1 cellular context compared by ENCODE assay signal in genomic region chr6:105488521-105489212, GRCh38.
TF ChIP-seq lines count a peak whose summit lies in the region.

No MANE protein-coding gene starts in this region.

TF ChIP-seq in GM12878, 131 proteins besides CTCF, POLR2A, EP300 and RAD21 (continued from another document):
- TF ChIP-seq PBX3 (IDR thresholded peaks at IDR 0.05; ENCODE audit: insufficient replicate concordance, low read depth, low read length) = no peak
- peak; percentile 49; the same call in 1 of the 2 replicates for TF ChIP-seq SPI1 (IDR thresholded peaks at IDR 0.05; ENCODE audit: borderline replicate concordance, insufficient read depth, low read depth, low read length)
- no peak for TF ChIP-seq MEF2B (IDR thresholded peaks at IDR 0.05; ENCODE audit: partially characterized antibody, poor library complexity, severe bottlenecking)
- peak; percentile 86 for TF ChIP-seq RAD51 (IDR thresholded peaks at IDR 0.05)
